Comparison of ENCODE assay signal across 13 cellular contexts in genomic region chr4:10180603-10180926, GRCh38.
DNase-seq lines count a peak whose midpoint lies in the region; ATAC-seq and TF ChIP-seq lines count a peak whose summit lies in the region.
"Had no signal": no experiment of that assay in that cellular context is flagged by ENCODE, and none has a peak within 500 bp of the region (broad histone marks: within the 10 kb centered on the region; RNA-seq: fewer than 3 reads in every experiment).

No MANE protein-coding gene starts in this region.

- no peak for TF ChIP-seq POLR2A in prostate gland (IDR thresholded peaks at IDR 0.05)

- H3K27ac Mint-ChIP-seq in dendritic cell treated with granulocyte-macrophage colony-stimulating factor and Interleukin-4, amounts not matched to agents 40 ng/mL and 50 ng/mL, for 4 days = peak overlapping the region; percentile 76

- no peak overlapping the region for H3K4me3 ChIP-seq in right cardiac atrium (ENCODE audit: low read length)
- no peak overlapping the region for H3K4me3 ChIP-seq in left ventricle myocardium inferior
- no peak overlapping the region for H3K4me3 ChIP-seq in prostate gland
- H3K4me3 ChIP-seq: hepatocyte, tibial artery had no signal

- no peaks in the 10 kb centered on the region for H3K36me3 Mint-ChIP-seq in dendritic cell treated with granulocyte-macrophage colony-stimulating factor and Interleukin-4, amounts not matched to agents 40 ng/mL and 50 ng/mL, for 4 days (ENCODE audit: low read depth)

- no peak overlapping the region for H3K4me3 Mint-ChIP-seq in dendritic cell treated with granulocyte-macrophage colony-stimulating factor and Interleukin-4, amounts not matched to agents 40 ng/mL and 50 ng/mL, for 4 days
- H3K4me3 Mint-ChIP-seq: central memory CD8-positive, alpha-beta T cell had no signal

- H3K27me3 ChIP-seq in right cardiac atrium (ENCODE audit: control insufficient read depth, insufficient read depth) = no peaks in the 10 kb centered on the region
- H3K27me3 ChIP-seq in left ventricle myocardium inferior (ENCODE audit: low read depth) = no peaks in the 10 kb centered on the region
- H3K27me3 ChIP-seq in prostate gland (replicated peaks; ENCODE audit: insufficient read depth) = no peaks in the 10 kb centered on the region
- H3K27me3 ChIP-seq: hepatocyte, tibial artery had no signal

- H3K27ac ChIP-seq in right cardiac atrium (ENCODE audit: low read length) = peak overlapping the region; percentile 7
- no peak overlapping the region for H3K27ac ChIP-seq in left ventricle myocardium inferior (replicated peaks)
- no peak overlapping the region for H3K27ac ChIP-seq in prostate gland
- H3K27ac ChIP-seq: hepatocyte, tibial artery had no signal

- H3K4me1 ChIP-seq in right cardiac atrium (ENCODE audit: control insufficient read depth, insufficient read depth, low read length) = peaks cover 4% of the 10 kb centered on the region
- H3K4me1 ChIP-seq in left ventricle myocardium inferior = peaks cover 28% of the 10 kb centered on the region
- H3K4me1 ChIP-seq in prostate gland (replicated peaks) = no peaks in the 10 kb centered on the region

- WGBS in right cardiac atrium = 73% methylated on average over 1 of the region's 1 CpG
- WGBS in prostate gland = 86% methylated on average over 1 of the region's 1 CpG

- H3K9me3 Mint-ChIP-seq in dendritic cell treated with granulocyte-macrophage colony-stimulating factor and Interleukin-4, amounts not matched to agents 40 ng/mL and 50 ng/mL, for 4 days = no peaks in the 10 kb centered on the region

- TF ChIP-seq CTCF in left ventricle myocardium inferior (IDR thresholded peaks at IDR 0.05; ENCODE audit: borderline replicate concordance) (no peak), prostate gland (IDR thresholded peaks at IDR 0.05) (no peak)

- H3K4me1 Mint-ChIP-seq in dendritic cell treated with granulocyte-macrophage colony-stimulating factor and Interleukin-4, amounts not matched to agents 40 ng/mL and 50 ng/mL, for 4 days (ENCODE audit: low read depth) = peaks cover 50% of the 10 kb centered on the region

- DNase-seq in right cardiac atrium = no peak
- no peak for DNase-seq in left ventricle myocardium inferior
- DNase-seq in OCI-M1 (lab: John Stamatoyannopoulos, UW) = peak; percentile 97
- no peak for DNase-seq in Ammon's horn (ENCODE audit: low spot score)
- DNase-seq in prostate gland (ENCODE audit: low spot score) = no peak
- no peak for DNase-seq in cerebellum (ENCODE audit: low spot score)
- DNase-seq in AG08395 (ENCODE audit: low spot score) = no peak
- DNase-seq: NCI-H146, tibial artery had no signal

- H3K36me3 ChIP-seq in left ventricle myocardium inferior (no peaks in the 10 kb centered on the region), prostate gland (no peaks in the 10 kb centered on the region)
- H3K36me3 ChIP-seq: tibial artery had no signal

- no peak for ATAC-seq in right cardiac atrium
- ATAC-seq: esophagus mucosa had no signal

- intact Hi-C loops in right cardiac atrium (cut with DNase I) (no loop called here), left ventricle myocardium inferior (cut with micrococcal nuclease) (no loop called here), prostate gland (cut with DNase I) (no loop called here)
- intact Hi-C loops in dendritic cell treated with granulocyte-macrophage colony-stimulating factor and Interleukin-4, amounts not matched to agents 40 ng/mL and 50 ng/mL, for 4 days (cut with micrococcal nuclease) = no loop called here

- no peaks in the 10 kb centered on the region for H3K9me3 ChIP-seq in right cardiac atrium (ENCODE audit: control insufficient read depth, low read length)
- H3K9me3 ChIP-seq in left ventricle myocardium inferior (replicated peaks) = no peaks in the 10 kb centered on the region
- no peaks in the 10 kb centered on the region for H3K9me3 ChIP-seq in prostate gland
- H3K9me3 ChIP-seq: tibial artery had no signal

- H3K27me3 Mint-ChIP-seq in dendritic cell treated with granulocyte-macrophage colony-stimulating factor and Interleukin-4, amounts not matched to agents 40 ng/mL and 50 ng/mL, for 4 days = no peaks in the 10 kb centered on the region
